ENCODE assay signal across 19 cellular contexts in the genomic region with DNA sequence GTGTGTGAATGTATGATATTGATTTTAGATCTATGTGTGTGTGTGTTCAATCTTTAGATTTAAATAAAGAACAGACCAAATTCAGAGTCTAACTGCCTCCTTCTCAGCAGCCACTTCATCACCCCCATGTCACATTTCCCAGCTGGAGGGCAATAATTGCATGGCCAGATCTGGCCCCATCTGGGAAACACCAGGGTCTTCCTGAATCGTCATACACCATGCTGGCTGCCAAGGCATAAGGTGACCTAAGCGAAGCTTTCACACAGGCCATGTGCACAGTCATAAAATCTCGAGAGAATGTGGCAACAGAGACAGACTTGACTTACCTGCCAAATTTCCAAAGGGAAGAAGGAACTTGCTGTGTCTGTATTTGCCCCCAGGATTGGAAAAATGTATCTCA. TPM values are rescaled to one million over a fixed set of nuclear protein-coding genes. Genes with fewer than 3 reads are reported as not detected.
DNase-seq lines count a peak whose midpoint lies in the region; ATAC-seq, FAIRE-seq and TF ChIP-seq lines count a peak whose summit lies in the region.
"Had no signal": no experiment of that assay in that cellular context is flagged by ENCODE, and none has a peak within 500 bp of the region (broad histone marks: within the 10 kb centered on the region; RNA-seq: fewer than 3 reads in every experiment).

No MANE protein-coding gene starts in this region.

- no peak overlapping the region for H4K91ac ChIP-seq in mesenchymal stem cell (ENCODE audit: low read length)

- POLR2A ChIA-PET in PC-3 (lab: Charles Lee; ENCODE audit: unreplicated experiment) = no interaction called here

- CTCF ChIA-PET in PC-3 (lab: Charles Lee) = no interaction called here

- no peak overlapping the region for H2BK15ac ChIP-seq in mesenchymal stem cell (ENCODE audit: low read depth, poor library complexity, severe bottlenecking)

- no peak overlapping the region for H2BK5ac ChIP-seq in mesenchymal stem cell (ENCODE audit: low read depth, low read length, poor library complexity, severe bottlenecking)

- no peaks in the 10 kb centered on the region for H3K9me2 ChIP-seq in PC-3 (replicated peaks; ENCODE audit: low read length)

- BruUV-seq in PC-3 (replicated peaks; lab: Mats Ljungman, UMichigan) = no TSS peak

- 0 out of 2 replicates have a peak overlapping the region, but pooled peaks have one; percentile 9 for H2AFZ ChIP-seq in PC-3 (ENCODE audit: low read length)
- H2AFZ ChIP-seq in mesenchymal stem cell (ENCODE audit: low read depth, low read length) = no peak overlapping the region

- no peak for FAIRE-seq in HTR-8/SVneo (lab: Jason Lieb, UNC)
- FAIRE-seq: G401.6, H54 had no signal

- no peaks in the 10 kb centered on the region for H3F3A ChIP-seq in PC-3 (ENCODE audit: low read length, unreplicated experiment)

- DNase-seq in NCI-H345 (lab: John Stamatoyannopoulos, UW) = peak; percentile 20
- DNase-seq in NCI-H345 treated with DMSO at 0.1 percent for 48 hours (lab: John Stamatoyannopoulos, UW; ENCODE audit: unreplicated experiment) = no peak
- DNase-seq in NCI-H1092 (lab: John Stamatoyannopoulos, UW) = peak; percentile 25
- DNase-seq in PC-3 = no peak
- no peak for DNase-seq in mesenchymal stem cell
- no peak for DNase-seq in HTR-8/SVneo (ENCODE audit: insufficient read length, low spot score)
- DNase-seq in tibial nerve (ENCODE audit: low spot score in 2 of 2) = no peak
- DNase-seq: C1 segment of cervical spinal cord; CD8-positive, alpha-beta memory T cell; DND-41; HFFc6; NCI-H146; NCI-H510A; Peyer's patch had no signal

- H4K8ac ChIP-seq in mesenchymal stem cell (ENCODE audit: low read length) = no peak overlapping the region

- no peak overlapping the region for H3K4ac ChIP-seq in mesenchymal stem cell (ENCODE audit: low read depth in 1 of 2, low read length in 2 of 2)

- no peak overlapping the region for H3K23ac ChIP-seq in mesenchymal stem cell (ENCODE audit: low read length in 2 of 2)

- H3K79me1 ChIP-seq in mesenchymal stem cell (replicated peaks; ENCODE audit: low read length, poor library complexity, severe bottlenecking) = no peaks in the 10 kb centered on the region

- H2BK12ac ChIP-seq in mesenchymal stem cell (ENCODE audit: low read length in 2 of 2) = peak overlapping the region in 1 of 2 experiments; percentile 83

- intact Hi-C loops in PC-3 (cut with micrococcal nuclease) = no loop called here

- H3K4me1 ChIP-seq in PC-3 (ENCODE audit: insufficient read depth, low read length) = peaks cover 27% of the 10 kb centered on the region
- no peaks in the 10 kb centered on the region for H3K4me1 ChIP-seq in mesenchymal stem cell (ENCODE audit: control insufficient read depth, insufficient read depth, low read depth, low read length)
- H3K4me1 ChIP-seq in tibial nerve = no peaks in the 10 kb centered on the region
- H3K4me1 ChIP-seq: Peyer's patch, SJSA1 had no signal

- ATAC-seq in PC-3 (no peak), GM18858 (IDR thresholded peaks at IDR 0.05; ENCODE audit: unreplicated experiment) (no peak)

- no peaks in the 10 kb centered on the region for H4K20me1 ChIP-seq in PC-3 (ENCODE audit: low read length)

- no peak overlapping the region for H3K14ac ChIP-seq in mesenchymal stem cell (ENCODE audit: low read length in 2 of 2)

- no peak overlapping the region for H2BK120ac ChIP-seq in mesenchymal stem cell (ENCODE audit: low read depth, low read length)

- H3K27ac ChIP-seq in PC-3 (ENCODE audit: low read length) (peak overlapping the region; percentile 33; the same call in 1 of the 2 replicates), mesenchymal stem cell (ENCODE audit: low read length, poor library complexity, severe bottlenecking) (no peak overlapping the region), tibial nerve (no peak overlapping the region)
- H3K27ac ChIP-seq: KMS-11, Peyer's patch, SJSA1 had no signal

- TF ChIP-seq POLR2A in tibial nerve (IDR thresholded peaks at IDR 0.05) = no peak

- H3K9ac ChIP-seq in PC-3 (ENCODE audit: low read length) = no peak overlapping the region
- H3K9ac ChIP-seq in mesenchymal stem cell (ENCODE audit: low read length) = no peak overlapping the region
- H3K9ac ChIP-seq: KMS-11 had no signal

- no peaks in the 10 kb centered on the region for H3K36me3 ChIP-seq in PC-3 (ENCODE audit: low read depth, low read length)
- H3K36me3 ChIP-seq in mesenchymal stem cell (ENCODE audit: control insufficient read depth in 1 of 2, insufficient read depth in 2 of 2, low read depth in 1 of 2, low read length in 2 of 2) = no peaks in the 10 kb centered on the region
- no peaks in the 10 kb centered on the region for H3K36me3 ChIP-seq in tibial nerve
- H3K36me3 ChIP-seq: Peyer's patch, SJSA1 had no signal

- H3K4me3 ChIP-seq in PC-3 (ENCODE audit: low read length) = no peak overlapping the region
- no peak overlapping the region for H3K4me3 ChIP-seq in mesenchymal stem cell (ENCODE audit: insufficient read depth in 1 of 2, low read depth in 1 of 2, low read length in 2 of 2)
- no peak overlapping the region for H3K4me3 ChIP-seq in tibial nerve
- H3K4me3 ChIP-seq: Peyer's patch, SJSA1 had no signal

- H2AK5ac ChIP-seq in mesenchymal stem cell (ENCODE audit: low read length, severe bottlenecking) = no peak overlapping the region

- no peak for TF ChIP-seq EP300 in tibial nerve (IDR thresholded peaks at IDR 0.05)

- H3K18ac ChIP-seq in mesenchymal stem cell (ENCODE audit: low read depth in 1 of 2, low read length in 2 of 2) = peak overlapping the region; percentile 54 to 73

- no peak for TF ChIP-seq CTCF in PC-3 (conservative IDR thresholded peaks at IDR 0.05; ENCODE audit: low read depth, low read length)
- TF ChIP-seq CTCF in tibial nerve (IDR thresholded peaks at IDR 0.05) = no peak

- WGBS in mesenchymal stem cell = 77% methylated on average over 3 of the region's 3 CpGs
- WGBS in tibial nerve, 2 donors = 57 to 100% methylated on average over 2 to 3 of the region's 3 CpGs

- no peaks in the 10 kb centered on the region for H3K79me2 ChIP-seq in PC-3 (ENCODE audit: low read length)

- H3K27me3 ChIP-seq in PC-3 (ENCODE audit: low read length) (no peaks in the 10 kb centered on the region), mesenchymal stem cell (ENCODE audit: control insufficient read depth in 1 of 2, insufficient read depth in 1 of 2, low read length in 2 of 2) (peaks cover 0 to 15% of the 10 kb centered on the region in 2 experiments), tibial nerve (peaks cover 0 to 4% of the 10 kb centered on the region in 2 donors)
- H3K27me3 ChIP-seq: Peyer's patch, SJSA1 had no signal

- H3K4me2 ChIP-seq in PC-3 (ENCODE audit: low read length) (no peak overlapping the region), mesenchymal stem cell (ENCODE audit: low read length, poor library complexity, severe bottlenecking) (no peak overlapping the region)
- H3K4me2 ChIP-seq: KMS-11 had no signal

- H3K9me3 ChIP-seq in PC-3 (ENCODE audit: low read length) = no peaks in the 10 kb centered on the region
- no peaks in the 10 kb centered on the region for H3K9me3 ChIP-seq in mesenchymal stem cell (ENCODE audit: control insufficient read depth, low read length)
- H3K9me3 ChIP-seq in tibial nerve = no peaks in the 10 kb centered on the region
- H3K9me3 ChIP-seq: Peyer's patch, SJSA1 had no signal

RNA-seq across cellular contexts. Expression of gene PLAC1, which starts 0.3 kb away (rescaled TPM):
- total RNA-seq in PC-3 (2014; rRNA removed) = 1.8 and 2.6 TPM in 2 replicates
- 0.41 TPM for polyA plus RNA-seq in mesenchymal stem cell (2013, experiment 1 of 2)
- 0.42 TPM for polyA plus RNA-seq in mesenchymal stem cell (2013, experiment 2 of 2)
- not detected for total RNA-seq in tibial nerve
- total RNA-seq: CD8-positive, alpha-beta memory T cell; Peyer's patch; SJSA1 had no signal
- polyA plus RNA-seq: CD8-positive, alpha-beta memory T cell had no signal

Comparison
In these comparisons a context has a peak if more than half of its experiments do, and no peak if none do; other contexts are left out.
1. DNase-seq: peak in NCI-H345 (single experiment) and NCI-H1092 (single experiment); none in NCI-H345 treated with DMSO at 0.1 percent for 48 hours (single experiment), PC-3 (single experiment), mesenchymal stem cell (single experiment), HTR-8/SVneo (single experiment) and tibial nerve (0 of 2).